ENCODE assay signal across 8 cellular contexts in genomic region chr12:55705802-55706402, GRCh38. TPM values are rescaled to one million over a fixed set of nuclear protein-coding genes. Genes with fewer than 3 reads are reported as not detected.
DNase-seq lines count a peak whose midpoint lies in the region; ATAC-seq and TF ChIP-seq lines count a peak whose summit lies in the region.

No MANE protein-coding gene starts in this region.

- H3K4me3 Mint-ChIP-seq in Calu3 (ENCODE audit: low read depth, unreplicated experiment), result no peak overlapping the region

- no CpG with 5 or more reads among the region's 5 CpGs for WGBS in neuronal stem cell (ENCODE audit: extremely low coverage in 2 of 2, insufficient read length in 2 of 2, insufficient replicate concordance in 1 of 2), 2 donors

- peaks cover 6% of the 10 kb centered on the region for H3K36me3 Mint-ChIP-seq in Calu3 (ENCODE audit: insufficient read depth, unreplicated experiment)

- H4K8ac ChIP-seq in neuronal stem cell (ENCODE audit: low read depth, low read length), result no peak overlapping the region

- H3K9me3 ChIP-seq in neuronal stem cell (replicated peaks in 1 of 2; ENCODE audit: control insufficient read depth in 2 of 2, insufficient read depth in 1 of 2, low read depth in 1 of 2, low read length in 2 of 2), result no peaks in the 10 kb centered on the region

- no peak overlapping the region for H2BK15ac ChIP-seq in neuronal stem cell (ENCODE audit: low read length)

- H2BK120ac ChIP-seq in neuronal stem cell (ENCODE audit: low read depth, low read length), result no peak overlapping the region

- no peak for ATAC-seq in omental fat pad (ENCODE audit: low FRiP score)

- no peak overlapping the region for H2AK5ac ChIP-seq in neuronal stem cell (ENCODE audit: low read depth, low read length)

- H3K4me1 ChIP-seq in neuronal stem cell (ENCODE audit: control insufficient read depth in 2 of 2, insufficient read depth in 1 of 2, low read depth in 1 of 2, low read length in 2 of 2), result peaks cover 15 to 24% of the 10 kb centered on the region in 2 donors

- peaks cover 0 to 24% (median 0%) of the 10 kb centered on the region in 3 experiments for H3K27me3 ChIP-seq in neuronal stem cell (ENCODE audit: control insufficient read depth in 3 of 3, insufficient read depth in 3 of 3, low read depth in 1 of 3, low read length in 3 of 3)

- H3K36me3 ChIP-seq in neuronal stem cell (replicated peaks in 1 of 2; ENCODE audit: control insufficient read depth in 2 of 2, insufficient read depth in 2 of 2, low read length in 2 of 2), result peaks cover 0 to 9% of the 10 kb centered on the region in 2 donors

- no peak overlapping the region for H3K9ac ChIP-seq in neuronal stem cell (ENCODE audit: low read depth, low read length, poor library complexity)

- peak; percentile 40 for DNase-seq in Calu3
- DNase-seq in erythroblast (lab: John Stamatoyannopoulos, UW), result peak; percentile 20 to 42
- DNase-seq in neuronal stem cell (ENCODE audit: low spot score), result no peak
- DNase-seq in activated CD8-positive, alpha-beta memory T cell treated with anti-CD3 and anti-CD28 coated beads for 24 hours, result no peak
- DNase-seq in omental fat pad (ENCODE audit: low spot score), result no peak
- DNase-seq in activated CD4-positive, CD25-positive, alpha-beta regulatory T cell treated with anti-CD3 and anti-CD28 coated beads, Interleukin-2, amount 50 U/mL, for 72 hours, result no peak
- no peak for DNase-seq in activated CD4-positive, alpha-beta T cell treated with anti-CD3 and anti-CD28 coated beads, Interleukin-2, amount 50 U/mL, for 48 hours

- H4K91ac ChIP-seq in neuronal stem cell (ENCODE audit: low read depth, low read length, poor library complexity), result no peak overlapping the region

- no TSS peak for BruUV-seq in Calu3 (replicated peaks; lab: Mats Ljungman, UMichigan)

- no peak overlapping the region for H3K23ac ChIP-seq in neuronal stem cell (ENCODE audit: low read depth, low read length, poor library complexity)

- no peak for TF ChIP-seq POLR2A in erythroblast (IDR thresholded peaks at IDR 0.05; ENCODE audit: low read length)

- H2BK12ac ChIP-seq in neuronal stem cell (ENCODE audit: low read length), result no peak overlapping the region

- no peak overlapping the region for H3K27ac ChIP-seq in neuronal stem cell (replicated peaks; ENCODE audit: low read length)

- peaks cover 4% of the 10 kb centered on the region for H3K79me1 ChIP-seq in neuronal stem cell (ENCODE audit: low read depth, low read length)

- intact Hi-C loops in Calu3 (cut with micrococcal nuclease; ENCODE audit: unreplicated experiment), result no loop called here

- no peak overlapping the region for H2BK5ac ChIP-seq in neuronal stem cell (ENCODE audit: low read length)

- peaks cover 61% of the 10 kb centered on the region for H3K27me3 Mint-ChIP-seq in Calu3 (ENCODE audit: unreplicated experiment)

- H3K4me2 ChIP-seq in neuronal stem cell (ENCODE audit: insufficient read depth, low read length, poor library complexity, severe bottlenecking), result peak overlapping the region; percentile 74

- CTCF ChIA-PET in Calu3 (lab: Charles Lee), result interaction anchor here (0.9 to 2.6 kb wide), 5 partner anchors 10 to 24 kb away, joined by 3 to 14 read pairs (median 3); partner anchors contain the start of genes BLOC1S1 and RDH5

- H3K4me3 ChIP-seq in neuronal stem cell (ENCODE audit: low read length in 2 of 2), result peak overlapping the region; percentile 76 to 92

- H3K14ac ChIP-seq in neuronal stem cell (ENCODE audit: low read length), result no peak overlapping the region

- peaks cover 28% of the 10 kb centered on the region for H3K4me1 Mint-ChIP-seq in Calu3 (ENCODE audit: low read depth, unreplicated experiment)

- H3K27ac Mint-ChIP-seq in Calu3 (ENCODE audit: unreplicated experiment), result no peak overlapping the region

- TF ChIP-seq CTCF in Calu3 (IDR thresholded peaks at IDR 0.05; ENCODE audit: unreplicated experiment), result peak; percentile 44
- peak; percentile 32; the same call in 1 of the 2 replicates for TF ChIP-seq CTCF in LNCAP (IDR thresholded peaks at IDR 0.05)
- TF ChIP-seq CTCF in omental fat pad (IDR thresholded peaks at IDR 0.05), result no peak

- H2AFZ ChIP-seq in neuronal stem cell (ENCODE audit: low read length), result no peak overlapping the region

- H3K18ac ChIP-seq in neuronal stem cell (ENCODE audit: low read length), result no peak overlapping the region

- no peak overlapping the region for H3K4ac ChIP-seq in neuronal stem cell (ENCODE audit: low read length)

- no peaks in the 10 kb centered on the region for H3K9me3 Mint-ChIP-seq in Calu3 (ENCODE audit: low read depth, unreplicated experiment)

RNA-seq across cellular contexts. Expression of gene ITGA7, which starts 1.8 kb away (rescaled TPM):
- total RNA-seq in Calu3 (2022) (5.9 and 6.3 TPM in 2 replicates), omental fat pad (100 to 1,000 TPM; 101 to 207 (median 156) TPM)
- polyA plus RNA-seq in neuronal stem cell (2013, experiment 1 of 2), result 59.4 TPM
- 56.0 TPM for polyA plus RNA-seq in neuronal stem cell (2013, experiment 2 of 2)

RNA-seq across cellular contexts. Expression of gene BLOC1S1, which starts 9.9 kb away (rescaled TPM):
- total RNA-seq in Calu3 (2022) (71.0 and 89.4 TPM in 2 replicates), omental fat pad (100 to 1,000 TPM; 168 to 247 (median 213) TPM)
- 97.5 TPM for polyA plus RNA-seq in neuronal stem cell (2013, experiment 1 of 2)
- polyA plus RNA-seq in neuronal stem cell (2013, experiment 2 of 2), result 97.1 TPM

RNA-seq across cellular contexts. Expression of gene RDH5, which starts 14.3 kb away (rescaled TPM):
- 11.0 and 11.2 TPM in 2 replicates for total RNA-seq in Calu3 (2022)
- polyA plus RNA-seq in neuronal stem cell (2013, experiment 1 of 2), result 7.0 TPM
- 6.2 TPM for polyA plus RNA-seq in neuronal stem cell (2013, experiment 2 of 2)
- total RNA-seq in omental fat pad, result 100 to 1,000 TPM in 2 of 4 donors, 10 to 100 TPM in 2; 77.4 to 119 (median 100) TPM

RNA-seq across cellular contexts. Expression of gene CD63, which starts 22.9 kb away (rescaled TPM):
- total RNA-seq in Calu3 (2022) (880 and 991 TPM in 2 replicates), omental fat pad (1,000 to 10,000 TPM in 2 of 4 donors, 100 to 1,000 TPM in 2; 736 to 1,401 (median 892) TPM)
- 879 TPM for polyA plus RNA-seq in neuronal stem cell (2013, experiment 1 of 2)
- polyA plus RNA-seq in neuronal stem cell (2013, experiment 2 of 2), result 873 TPM

RNA-seq across cellular contexts. Expression of gene GDF11, which starts 37.0 kb away (rescaled TPM):
- total RNA-seq in Calu3 (2022), result 5.3 and 6.7 TPM in 2 replicates
- 26.1 TPM for polyA plus RNA-seq in neuronal stem cell (2013, experiment 1 of 2)
- 26.4 TPM for polyA plus RNA-seq in neuronal stem cell (2013, experiment 2 of 2)
- 1 to 10 TPM; 1.9 to 5.4 (median 2.5) TPM for total RNA-seq in omental fat pad

Comparison
In these comparisons a context has a peak if more than half of its experiments do, and no peak if none do; other contexts are left out.
1. DNase-seq: peak in Calu3 (single experiment) and erythroblast (2 of 2); none in neuronal stem cell (single experiment), activated CD8-positive, alpha-beta memory T cell treated with anti-CD3 and anti-CD28 coated beads for 24 hours (single experiment), omental fat pad (single experiment), activated CD4-positive, CD25-positive, alpha-beta regulatory T cell treated with anti-CD3 and anti-CD28 coated beads, Interleukin-2, amount 50 U/mL, for 72 hours (single experiment) and activated CD4-positive, alpha-beta T cell treated with anti-CD3 and anti-CD28 coated beads, Interleukin-2, amount 50 U/mL, for 48 hours (0 of 2).
2. CTCF ChIP-seq: peak in Calu3 (single experiment) and LNCAP (single experiment); none in omental fat pad (0 of 3).
3. RNA of gene ITGA7, which starts 1.8 kb away (total RNA-seq): 101 to 207 TPM in omental fat pad; 5.9 to 6.3 TPM in Calu3; every median in the first group is over 10 times any median in the second.